In the genomic region with DNA sequence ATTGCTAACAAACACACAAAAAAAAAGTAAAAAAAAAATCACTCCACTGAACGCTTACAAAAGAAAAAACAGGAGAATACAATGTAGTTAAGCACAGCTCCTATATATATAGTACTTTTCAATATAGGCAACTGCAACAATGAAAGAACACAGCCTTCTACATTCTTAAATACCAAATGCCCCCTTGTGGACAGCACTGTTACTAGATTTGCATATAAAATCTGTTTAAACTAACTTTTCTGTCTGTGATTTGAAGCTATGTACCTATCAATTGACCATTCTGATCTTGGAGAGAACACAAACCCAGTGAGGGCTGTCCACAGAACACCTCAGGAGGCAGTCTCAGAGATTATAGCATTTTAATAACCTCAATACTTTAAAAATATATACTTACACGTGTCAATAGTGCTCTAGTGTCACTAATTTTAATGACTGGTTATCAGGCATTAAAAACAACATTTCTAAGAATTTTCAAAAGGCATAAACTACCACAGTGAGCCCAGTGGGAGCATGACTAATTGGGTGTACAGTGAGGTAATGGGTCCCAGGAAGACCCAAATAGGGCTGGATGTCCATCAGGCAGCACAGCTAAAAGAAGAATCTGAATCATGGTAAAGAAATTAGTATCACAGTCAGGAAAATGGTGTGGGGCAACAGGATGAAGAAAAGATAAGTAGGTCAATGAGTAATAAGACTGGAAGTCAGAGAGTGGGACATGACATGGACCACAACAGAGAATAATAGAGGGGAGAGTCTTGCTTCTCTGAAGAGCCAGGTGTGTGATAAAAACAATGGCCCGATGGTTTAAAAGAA, we compare ENCODE assay signal across 1 cellular context.
TF ChIP-seq lines count a peak whose summit lies in the region.

No MANE protein-coding gene starts in this region.

TF ChIP-seq in HepG2, 621 proteins besides CTCF, POLR2A, EP300 and RAD21:
- no peak for TF ChIP-seq FOXP1 (IDR thresholded peaks at IDR 0.05)
- TF ChIP-seq FOXP1 (CRISPR knock-in tag; IDR thresholded peaks at IDR 0.05): no peak
- TF ChIP-seq NCOA2 (CRISPR knock-in tag; IDR thresholded peaks at IDR 0.05): no peak
- no peak for TF ChIP-seq ZNF264 (CRISPR knock-in tag; IDR thresholded peaks at IDR 0.05)
- TF ChIP-seq STAG1 (CRISPR knock-in tag; IDR thresholded peaks at IDR 0.05): peak; percentile 45; the same call in 1 of the 2 replicates
- TF ChIP-seq EHMT2 (IDR thresholded peaks at IDR 0.05; ENCODE audit: borderline replicate concordance, low read depth, low read length): no peak
- TF ChIP-seq PITX1 (CRISPR knock-in tag; IDR thresholded peaks at IDR 0.05): no peak
- no peak for TF ChIP-seq POGK (CRISPR knock-in tag; conservative IDR thresholded peaks at IDR 0.05)
- TF ChIP-seq KLF12 (CRISPR knock-in tag; IDR thresholded peaks at IDR 0.05; ENCODE audit: borderline replicate concordance): no peak
- TF ChIP-seq NBN (conservative IDR thresholded peaks at IDR 0.05): no peak
- no peak for TF ChIP-seq TMF1 (CRISPR knock-in tag; IDR thresholded peaks at IDR 0.05; ENCODE audit: low read depth)
- TF ChIP-seq SMC3 (IDR thresholded peaks at IDR 0.05; ENCODE audit: low read length): peak; percentile 63; the same call in 1 of the 2 replicates
